8 cellular contexts compared by ENCODE assay signal in genomic region chr1:200740291-200741212, GRCh38. TPM values are rescaled to one million over a fixed set of nuclear protein-coding genes. Genes with fewer than 3 reads are reported as not detected.
DNase-seq lines count a peak whose midpoint lies in the region; ATAC-seq, FAIRE-seq and TF ChIP-seq lines count a peak whose summit lies in the region.

No MANE protein-coding gene starts in this region.

- no peaks in the 10 kb centered on the region for H3K36me3 Mint-ChIP-seq in T-helper 1 cell treated with Interleukin-12 subunit alpha and Interleukin-12 subunit beta and Interleukin-4 antibody, amounts not matched to agents 30 μg/mL and 1 μg/mL, for 36 hours (ENCODE audit: low read depth)
- no peaks in the 10 kb centered on the region for H3K36me3 Mint-ChIP-seq in activated CD8-positive, alpha-beta T cell treated with anti-CD3 and anti-CD28 coated beads, Interleukin-2, amount 10 ng/mL, durations not matched to agents 7 days and 5 days (ENCODE audit: low read depth)

- peak overlapping the region; percentile 94 for H3K4me3 ChIP-seq in iPS-20b (ENCODE audit: low read length)
- peak overlapping the region; percentile 98 to 99 for H3K4me3 ChIP-seq in testis

- WGBS in testis, 2 donors: 4 to 8% methylated on average over 7 of the region's 7 CpGs

- ATAC-seq in activated CD8-positive, alpha-beta T cell treated with anti-CD3 and anti-CD28 coated beads, Interleukin-2, amount 10 ng/mL, durations not matched to agents 7 days and 5 days: no peak

- H3K4me1 ChIP-seq in iPS-20b (ENCODE audit: insufficient read depth, low read length) (peaks cover 17% of the 10 kb centered on the region; the same call in 1 of the 2 replicates), testis (peaks cover 15% of the 10 kb centered on the region)

- intact Hi-C loops in testis (cut with DNase I; ENCODE audit: low total_unique reads): no loop called here

- FAIRE-seq in GM12892 (lab: Jason Lieb, UNC): no peak

- DNase-seq in T-helper 1 cell: no peak
- DNase-seq in activated CD8-positive, alpha-beta T cell treated with anti-CD3 and anti-CD28 coated beads, Interleukin-2, amount 10 ng/mL, durations not matched to agents 7 days and 5 days: no peak
- no peak for DNase-seq in testis
- no peak for DNase-seq in GM12892 (ENCODE audit: insufficient read length)
- DNase-seq in UCSD-AML1 (lab: John Stamatoyannopoulos, UW; ENCODE audit: unreplicated experiment): no peak
- DNase-seq in activated gamma-delta T cell (lab: John Stamatoyannopoulos, UW): no peak

- no peaks in the 10 kb centered on the region for H3K9me3 Mint-ChIP-seq in T-helper 1 cell treated with Interleukin-12 subunit alpha and Interleukin-12 subunit beta and Interleukin-4 antibody, amounts not matched to agents 30 μg/mL and 1 μg/mL, for 36 hours
- H3K9me3 Mint-ChIP-seq in activated CD8-positive, alpha-beta T cell treated with anti-CD3 and anti-CD28 coated beads, Interleukin-2, amount 10 ng/mL, durations not matched to agents 7 days and 5 days (ENCODE audit: insufficient read depth): no peaks in the 10 kb centered on the region

- H3K9ac ChIP-seq in iPS-20b (ENCODE audit: low read depth, low read length): peak overlapping the region; percentile 94; the same call in 1 of the 2 replicates

- peaks cover 20% of the 10 kb centered on the region for H3K4me1 Mint-ChIP-seq in T-helper 1 cell treated with Interleukin-12 subunit alpha and Interleukin-12 subunit beta and Interleukin-4 antibody, amounts not matched to agents 30 μg/mL and 1 μg/mL, for 36 hours (ENCODE audit: low read depth)
- peaks cover 19% of the 10 kb centered on the region for H3K4me1 Mint-ChIP-seq in activated CD8-positive, alpha-beta T cell treated with anti-CD3 and anti-CD28 coated beads, Interleukin-2, amount 10 ng/mL, durations not matched to agents 7 days and 5 days (ENCODE audit: low read depth)

- no peak overlapping the region for H3K27ac ChIP-seq in iPS-20b (ENCODE audit: low read length)
- no peak overlapping the region for H3K27ac ChIP-seq in testis

- POLR2A ChIA-PET in activated CD8-positive, alpha-beta T cell treated with anti-CD3 and anti-CD28 coated beads, Interleukin-2, amount 10 ng/mL, durations not matched to agents 7 days and 5 days (lab: Charles Lee): no interaction called here

- CTCF ChIA-PET in activated CD8-positive, alpha-beta T cell treated with anti-CD3 and anti-CD28 coated beads, Interleukin-2, amount 10 ng/mL, durations not matched to agents 7 days and 5 days (lab: Charles Lee): no interaction called here

- peak overlapping the region; percentile 71 for H3K4me3 Mint-ChIP-seq in T-helper 1 cell treated with Interleukin-12 subunit alpha and Interleukin-12 subunit beta and Interleukin-4 antibody, amounts not matched to agents 30 μg/mL and 1 μg/mL, for 36 hours
- peak overlapping the region; percentile 40 for H3K4me3 Mint-ChIP-seq in activated CD8-positive, alpha-beta T cell treated with anti-CD3 and anti-CD28 coated beads, Interleukin-2, amount 10 ng/mL, durations not matched to agents 7 days and 5 days

- H3K27me3 Mint-ChIP-seq in T-helper 1 cell treated with Interleukin-12 subunit alpha and Interleukin-12 subunit beta and Interleukin-4 antibody, amounts not matched to agents 30 μg/mL and 1 μg/mL, for 36 hours (ENCODE audit: low read depth): peaks cover 48% of the 10 kb centered on the region
- peaks cover 34% of the 10 kb centered on the region for H3K27me3 Mint-ChIP-seq in activated CD8-positive, alpha-beta T cell treated with anti-CD3 and anti-CD28 coated beads, Interleukin-2, amount 10 ng/mL, durations not matched to agents 7 days and 5 days (ENCODE audit: low read depth)

- H3K36me3 ChIP-seq in iPS-20b (ENCODE audit: insufficient read depth, low read depth, low read length) (no peaks in the 10 kb centered on the region; the same call in 1 of the 2 replicates), testis (ENCODE audit: low read depth, missing control alignments) (no peaks in the 10 kb centered on the region)

- TF ChIP-seq CTCF in testis (IDR thresholded peaks at IDR 0.05): no peak

- peaks cover 9% of the 10 kb centered on the region; the same call in 1 of the 2 replicates for H3K27me3 ChIP-seq in iPS-20b (ENCODE audit: insufficient read depth, low read length)
- no peaks in the 10 kb centered on the region for H3K27me3 ChIP-seq in testis

- H3K27ac Mint-ChIP-seq in T-helper 1 cell treated with Interleukin-12 subunit alpha and Interleukin-12 subunit beta and Interleukin-4 antibody, amounts not matched to agents 30 μg/mL and 1 μg/mL, for 36 hours: no peak overlapping the region
- no peak overlapping the region for H3K27ac Mint-ChIP-seq in activated CD8-positive, alpha-beta T cell treated with anti-CD3 and anti-CD28 coated beads, Interleukin-2, amount 10 ng/mL, durations not matched to agents 7 days and 5 days

- H3K9me3 ChIP-seq in iPS-20b (ENCODE audit: insufficient read depth, low read depth, low read length) (no peaks in the 10 kb centered on the region), testis (no peaks in the 10 kb centered on the region)

- no peak for TF ChIP-seq POLR2A in testis (IDR thresholded peaks at IDR 0.05)
- no peak for TF ChIP-seq POLR2A in GM12892 (IDR thresholded peaks at IDR 0.05; ENCODE audit: low read depth, low read length)

RNA-seq across cellular contexts. Expression of gene CAMSAP2, which starts 1.9 kb away (rescaled TPM):
- under 1 TPM in 1 of 2 experiments, not detected in 1; 0.13 TPM for total RNA-seq in activated CD8-positive, alpha-beta T cell treated with anti-CD3 and anti-CD28 coated beads, Interleukin-2, amount 10 ng/mL, durations not matched to agents 7 days and 5 days
- 10 to 100 TPM; 28.4 to 34.7 TPM for total RNA-seq in testis
- polyA plus RNA-seq in testis (ENCODE audit: insufficient read depth, low read depth, low replicate concordance): 16.0 TPM
- polyA plus RNA-seq in GM12892 (2012; ENCODE audit: missing spikeins): 12.1 TPM

Comparison
In these comparisons a context has a peak if more than half of its experiments do, and no peak if none do; other contexts are left out.
1. RNA of gene CAMSAP2, which starts 1.9 kb away (total RNA-seq): 28.4 to 34.7 TPM in testis; 0.13 TPM in activated CD8-positive, alpha-beta T cell treated with anti-CD3 and anti-CD28 coated beads, Interleukin-2, amount 10 ng/mL, durations not matched to agents 7 days and 5 days; every median in the first group is over 10 times any median in the second.